ENCODE assay signal across 11 cellular contexts in the genomic region with DNA sequence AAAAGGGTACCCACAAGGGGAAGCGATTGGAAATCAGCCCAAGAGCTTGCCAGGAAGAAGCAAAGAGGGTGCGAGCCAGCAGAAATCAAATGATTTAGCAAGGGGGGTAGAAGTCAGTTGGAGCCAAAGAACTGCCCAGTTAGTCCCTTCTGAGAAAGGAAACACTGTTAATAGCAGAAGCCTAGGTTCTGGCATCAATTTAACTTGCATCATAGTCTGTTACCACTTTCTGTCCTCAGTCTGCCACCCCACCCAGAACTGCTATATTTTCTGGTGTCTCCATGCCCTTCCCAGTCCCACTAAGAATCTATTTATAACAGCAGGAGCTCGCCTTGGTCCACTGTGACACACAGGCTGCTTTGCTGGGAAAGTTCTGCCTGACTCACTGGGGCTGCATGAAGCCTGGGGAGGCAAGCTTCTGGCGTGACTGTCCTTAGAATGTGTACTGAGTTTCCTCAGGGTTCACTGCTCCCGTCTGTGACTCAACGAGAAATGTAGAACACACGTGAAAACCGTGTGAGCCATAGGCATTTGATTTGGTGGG.
A peak's percentile ranks its signal among the peaks of the same experiment; 100 is the strongest.
DNase-seq lines count a peak whose midpoint lies in the region; ATAC-seq, FAIRE-seq and TF ChIP-seq lines count a peak whose summit lies in the region.
"Had no signal": no experiment of that assay in that cellular context is flagged by ENCODE, and none has a peak within 500 bp of the region (broad histone marks: within the 10 kb centered on the region; RNA-seq: fewer than 3 reads in every experiment).

No MANE protein-coding gene starts in this region.

- H3K4me3 Mint-ChIP-seq in activated T-cell treated with anti-CD3 and anti-CD28 coated beads, Interleukin-2, amount 50 U/mL, for 4 hours, result no peak overlapping the region
- H3K4me3 Mint-ChIP-seq: naive B cell had no signal

- H3K79me2 ChIP-seq in mammary epithelial cell (ENCODE audit: insufficient read depth, low read length), result no peaks in the 10 kb centered on the region

- H3K27ac ChIP-seq in mammary epithelial cell (ENCODE audit: insufficient read depth, low read depth, low read length), result no peak overlapping the region
- H3K27ac ChIP-seq in kidney (ENCODE audit: low read depth in 2 of 2, low read length in 2 of 2), result peak overlapping the region in 1 of 2 donors; percentile 56
- peak overlapping the region; percentile 94 for H3K27ac ChIP-seq in subcutaneous abdominal adipose tissue (ENCODE audit: low read depth, low read length)

- H3K4me3 ChIP-seq in mammary epithelial cell (replicated peaks in 1 of 3; ENCODE audit: insufficient read depth in 1 of 3, low read depth in 2 of 3, low read length in 3 of 3) (no peak overlapping the region), kidney (ENCODE audit: low read length in 2 of 2) (no peak overlapping the region), subcutaneous abdominal adipose tissue (ENCODE audit: low read depth in 1 of 5, low read length in 5 of 5) (no peak overlapping the region)

- no peaks in the 10 kb centered on the region for H4K20me1 ChIP-seq in mammary epithelial cell (ENCODE audit: insufficient read depth, low read length)

- no peaks in the 10 kb centered on the region for H3K9me3 Mint-ChIP-seq in activated T-cell treated with anti-CD3 and anti-CD28 coated beads, Interleukin-2, amount 50 U/mL, for 4 hours

- H3K36me3 Mint-ChIP-seq in activated T-cell treated with anti-CD3 and anti-CD28 coated beads, Interleukin-2, amount 50 U/mL, for 4 hours (ENCODE audit: insufficient read depth), result no peaks in the 10 kb centered on the region
- H3K36me3 Mint-ChIP-seq: naive B cell had no signal

- intact Hi-C loops in mammary epithelial cell (cut with micrococcal nuclease) (no loop called here), kidney (cut with DNase I) (no loop called here)

- H3K27me3 ChIP-seq in mammary epithelial cell (ENCODE audit: insufficient read depth, low read length), result no peaks in the 10 kb centered on the region
- H3K27me3 ChIP-seq in subcutaneous abdominal adipose tissue (ENCODE audit: control insufficient read depth in 5 of 5, insufficient read depth in 4 of 5, low read length in 5 of 5), result no peaks in the 10 kb centered on the region

- H3K9me3 ChIP-seq in mammary epithelial cell (replicated peaks; ENCODE audit: insufficient read depth, low read length) (no peaks in the 10 kb centered on the region), kidney (ENCODE audit: control insufficient read depth in 1 of 2, low read length in 2 of 2) (no peaks in the 10 kb centered on the region), subcutaneous abdominal adipose tissue (ENCODE audit: control insufficient read depth in 5 of 5, low read length in 5 of 5) (no peaks in the 10 kb centered on the region)

- no TSS peak for BruUV-seq in mammary epithelial cell (replicated peaks; lab: Mats Ljungman, UMichigan)

- no peak for TF ChIP-seq POLR2A in GM12892 (IDR thresholded peaks at IDR 0.05; ENCODE audit: low read depth, low read length)

- H3K4me2 ChIP-seq in mammary epithelial cell (ENCODE audit: insufficient read depth, low read depth, low read length), result no peak overlapping the region

- CTCF ChIA-PET in mammary epithelial cell (lab: Charles Lee; ENCODE audit: low non-redundant PET), result interaction anchor here (0.6 kb wide), 1 partner anchor 15 kb away, joined by 3 read pairs; no protein-coding TSS in a partner anchor

- H3K9ac ChIP-seq in mammary epithelial cell (ENCODE audit: insufficient read depth, low read length), result no peak overlapping the region
- no peak overlapping the region for H3K9ac ChIP-seq in kidney (ENCODE audit: low read length in 2 of 2)
- peak overlapping the region in 2 of 5 donors; percentile 32 to 59 for H3K9ac ChIP-seq in subcutaneous abdominal adipose tissue (ENCODE audit: low read length in 5 of 5)

- peaks cover 2% of the 10 kb centered on the region for H3K4me1 ChIP-seq in mammary epithelial cell (ENCODE audit: insufficient read depth, low read length)
- H3K4me1 ChIP-seq in kidney (ENCODE audit: control insufficient read depth in 1 of 2, insufficient read depth in 1 of 2, low read depth in 1 of 2, low read length in 2 of 2), result peaks cover 0 to 6% of the 10 kb centered on the region in 2 donors
- H3K4me1 ChIP-seq in subcutaneous abdominal adipose tissue (ENCODE audit: control insufficient read depth in 5 of 5, insufficient read depth in 5 of 5, low read length in 5 of 5), result peaks cover 5 to 28% (median 22%) of the 10 kb centered on the region in 5 donors

- DNase-seq in H4 (ENCODE audit: low spot score), result peak; percentile 89
- peak; percentile 83 for DNase-seq in mammary epithelial cell
- DNase-seq in kidney, result peak; percentile 77
- DNase-seq in activated T-cell treated with anti-CD3 and anti-CD28 coated beads, Interleukin-2, amount 50 U/mL, for 4 hours, result no peak
- no peak for DNase-seq in GM12892 (ENCODE audit: insufficient read length)
- DNase-seq in activated T-cell treated with anti-CD3 and anti-CD28 coated beads, Interleukin-2, amount 50 U/mL, for 48 hours, result no peak
- DNase-seq: naive B cell had no signal

- dilution Hi-C loops in mammary epithelial cell (cut with HindIII; ENCODE audit: low sequenced_read_pairs), result no loop called here

- peak; percentile 32 for FAIRE-seq in kidney (lab: Jason Lieb, UNC)
- FAIRE-seq in GM12892 (lab: Jason Lieb, UNC), result no peak
- FAIRE-seq: colon, TTC549 had no signal

- no peak for ATAC-seq in activated T-cell treated with anti-CD3 and anti-CD28 coated beads, Interleukin-2, amount 50 U/mL, for 4 hours
- no peak for ATAC-seq in GM21825 (IDR thresholded peaks at IDR 0.05; ENCODE audit: unreplicated experiment)

- WGBS in mammary epithelial cell (ENCODE audit: low coverage, missing lambda C conversion rate), result 40% methylated on average over 8 of the region's 8 CpGs

- no peaks in the 10 kb centered on the region for H3K36me3 ChIP-seq in mammary epithelial cell (ENCODE audit: insufficient read depth, low read length)
- H3K36me3 ChIP-seq in kidney (ENCODE audit: control insufficient read depth in 1 of 2, insufficient read depth in 2 of 2, low read length in 2 of 2), result no peaks in the 10 kb centered on the region
- no peaks in the 10 kb centered on the region for H3K36me3 ChIP-seq in subcutaneous abdominal adipose tissue (ENCODE audit: control insufficient read depth in 5 of 5, insufficient read depth in 5 of 5, low read length in 5 of 5)

- in situ Hi-C loops in mammary epithelial cell (cut with MboI; ENCODE audit: low sequenced_read_pairs in 2 of 2), result no loop called here

- peaks cover 18% of the 10 kb centered on the region for H3K27me3 Mint-ChIP-seq in activated T-cell treated with anti-CD3 and anti-CD28 coated beads, Interleukin-2, amount 50 U/mL, for 4 hours (ENCODE audit: low read depth)

- H2AFZ ChIP-seq in mammary epithelial cell (ENCODE audit: low read depth, low read length), result peak overlapping the region; percentile 32

- TF ChIP-seq CTCF in mammary epithelial cell (conservative IDR thresholded peaks at IDR 0.05 in 1 of 2, IDR thresholded peaks at IDR 0.05 in 1 of 2; ENCODE audit: extremely low read depth in 1 of 2, insufficient read depth in 1 of 2, low read depth in 1 of 2, low read length in 2 of 2) (no peak), kidney (IDR thresholded peaks at IDR 0.05; ENCODE audit: borderline replicate concordance, extremely low read depth, insufficient read depth) (no peak)

- H3K4me1 Mint-ChIP-seq in activated T-cell treated with anti-CD3 and anti-CD28 coated beads, Interleukin-2, amount 50 U/mL, for 4 hours (ENCODE audit: low read depth), result no peaks in the 10 kb centered on the region
- H3K4me1 Mint-ChIP-seq: naive B cell had no signal

Comparison
In these comparisons a context has a peak if more than half of its experiments do, and no peak if none do; other contexts are left out.
1. DNase-seq: peak in H4 (single experiment), mammary epithelial cell (single experiment) and kidney (single experiment); none in activated T-cell treated with anti-CD3 and anti-CD28 coated beads, Interleukin-2, amount 50 U/mL, for 4 hours (single experiment), GM12892 (single experiment) and activated T-cell treated with anti-CD3 and anti-CD28 coated beads, Interleukin-2, amount 50 U/mL, for 48 hours (0 of 2).